In genomic region chr3:20141841-20142240, GRCh38 we compare ENCODE assay signal across 9 cellular contexts. TPM values are rescaled to one million over a fixed set of nuclear protein-coding genes. Genes with fewer than 3 reads are reported as not detected.
DNase-seq lines count a peak whose midpoint lies in the region; ATAC-seq and TF ChIP-seq lines count a peak whose summit lies in the region.
"Had no signal": no experiment of that assay in that cellular context is flagged by ENCODE, and none has a peak within 500 bp of the region (broad histone marks: within the 10 kb centered on the region; RNA-seq: fewer than 3 reads in every experiment).

No MANE protein-coding gene starts in this region.

- no peak for ATAC-seq in GM19023 (IDR thresholded peaks at IDR 0.05; ENCODE audit: unreplicated experiment)
- ATAC-seq in stimulated activated naive CD8-positive, alpha-beta T cell treated with anti-CD3 and anti-CD28 coated beads, Interleukin-15, Interleukin-2, amounts not matched to agents 100 U/mL and 50 U/mL, for 24 hours: no peak

- H3K4me3 ChIP-seq in dorsolateral prefrontal cortex: peak overlapping the region in 14 of 59 donors; percentile 1 to 43 (median 19)
- H3K4me3 ChIP-seq in stomach smooth muscle (ENCODE audit: low read length in 2 of 2): peak overlapping the region in 1 of 2 donors; percentile 24

- H3K27ac ChIP-seq in dorsolateral prefrontal cortex: peak overlapping the region in 55 of 59 donors; percentile 4 to 86 (median 63)
- H3K27ac ChIP-seq in stomach smooth muscle (ENCODE audit: low read length): peak overlapping the region; percentile 7

- intact Hi-C loops in dorsolateral prefrontal cortex (cut with DNase I): loop anchor here (1.0 to 10.0 kb wide), 4 partner anchors 45 to 197 kb away; partner anchors contain the start of genes KAT2B (in 1 of the 2), RAB5A (in 1 of the 2) and SGO1 (in 1 of the 2)

- H3K9ac ChIP-seq in stomach smooth muscle (ENCODE audit: low read length in 2 of 2): no peak overlapping the region

- DNase-seq in NCI-H2107 (lab: John Stamatoyannopoulos, UW) (peak; percentile 3), dorsolateral prefrontal cortex (peak; percentile 27 to 80 (median 68)), left kidney (ENCODE audit: low read depth, low spot score) (peak; percentile 70), NCI-H524 treated with DMSO at 0.1 percent for 48 hours (lab: John Stamatoyannopoulos, UW) (no peak), COLO668 (lab: John Stamatoyannopoulos, UW; ENCODE audit: unreplicated experiment) (no peak)
- no peak for DNase-seq in stimulated activated naive CD8-positive, alpha-beta T cell treated with anti-CD3 and anti-CD28 coated beads, Interleukin-15, Interleukin-2, amounts not matched to agents 100 U/mL and 50 U/mL, for 24 hours
- DNase-seq: activated CD8-positive, alpha-beta memory T cell treated with anti-CD3 and anti-CD28 coated beads, Interleukin-2, amount 50 U/mL, for 4 hours had no signal

- TF ChIP-seq CTCF in dorsolateral prefrontal cortex (IDR thresholded peaks at IDR 0.05 in 54 of 56, conservative IDR thresholded peaks at IDR 0.05 in 2 of 56; ENCODE audit: low read depth in 1 of 56, partially characterized antibody in 56 of 56): peak in 1 of 56 donors; percentile 11

- H3K27me3 ChIP-seq in dorsolateral prefrontal cortex (no peaks in the 10 kb centered on the region), stomach smooth muscle (ENCODE audit: control insufficient read depth in 1 of 2, insufficient read depth in 2 of 2, low read length in 2 of 2) (no peaks in the 10 kb centered on the region)

- peaks cover 3 to 7% of the 10 kb centered on the region in 2 donors for H3K36me3 ChIP-seq in stomach smooth muscle (ENCODE audit: control insufficient read depth in 2 of 2, insufficient read depth in 2 of 2, low read length in 2 of 2)

- no peaks in the 10 kb centered on the region for H3K4me1 ChIP-seq in stomach smooth muscle (ENCODE audit: control insufficient read depth, insufficient read depth, low read length)

- H3K9me3 ChIP-seq in stomach smooth muscle (ENCODE audit: control insufficient read depth in 2 of 2, low read length in 2 of 2): no peaks in the 10 kb centered on the region

RNA-seq across cellular contexts. Expression of gene SGO1, which starts 44.2 kb away (rescaled TPM):
- under 1 TPM in 15 of 120 experiments, not detected in 105; 0.19 to 0.95 (median 0.43) TPM for total RNA-seq in dorsolateral prefrontal cortex

Comparison
In these comparisons a context has a peak if more than half of its experiments do, and no peak if none do; other contexts are left out.
1. DNase-seq: peak in NCI-H2107 (single experiment), dorsolateral prefrontal cortex (10 of 10) and left kidney (single experiment); none in NCI-H524 treated with DMSO at 0.1 percent for 48 hours (single experiment), stimulated activated naive CD8-positive, alpha-beta T cell treated with anti-CD3 and anti-CD28 coated beads, Interleukin-15, Interleukin-2, amounts not matched to agents 100 U/mL and 50 U/mL, for 24 hours (single experiment) and COLO668 (single experiment).